In genomic region chr1:1109743-1110142, GRCh38 we compare ENCODE assay signal across 27 cellular contexts. TPM values are rescaled to one million over a fixed set of nuclear protein-coding genes. Genes with fewer than 3 reads are reported as not detected.
DNase-seq lines count a peak whose midpoint lies in the region; ATAC-seq, FAIRE-seq and TF ChIP-seq lines count a peak whose summit lies in the region.
"Had no signal": no experiment of that assay in that cellular context is flagged by ENCODE, and none has a peak within 500 bp of the region (broad histone marks: within the 10 kb centered on the region; RNA-seq: fewer than 3 reads in every experiment).

No MANE protein-coding gene starts in this region.

- no peak overlapping the region for H3K4me3 Mint-ChIP-seq in activated CD4-positive, alpha-beta memory T cell treated with anti-CD3 and anti-CD28 coated beads, Interleukin-2, amount 10 ng/mL, durations not matched to agents 7 days and 5 days
- H3K4me3 Mint-ChIP-seq: activated CD8-positive, alpha-beta memory T cell treated with anti-CD3 and anti-CD28 coated beads, Interleukin-2, amount 10 ng/mL, durations not matched to agents 7 days and 5 days; activated naive CD4-positive, alpha-beta T cell treated with anti-CD3 and anti-CD28 coated beads, Interleukin-2, amount 10 ng/mL, durations not matched to agents 7 days and 5 days; activated T-cell treated with anti-CD3 and anti-CD28 coated beads, Interleukin-2, amount 50 U/mL, for 72 hours; T-helper 17 cell had no signal

- H3K36me3 ChIP-seq in Panc1 (ENCODE audit: control insufficient read depth, insufficient read depth, low read length) = no peaks in the 10 kb centered on the region
- H3K36me3 ChIP-seq in kidney (ENCODE audit: control insufficient read depth in 1 of 2, insufficient read depth in 2 of 2, low read length in 2 of 2) = no peaks in the 10 kb centered on the region
- peaks cover 0 to 24% (median 10%) of the 10 kb centered on the region in 4 donors for H3K36me3 ChIP-seq in stomach
- H3K36me3 ChIP-seq in esophagus muscularis mucosa = peaks cover 0 to 18% (median 3%) of the 10 kb centered on the region in 4 donors
- H3K36me3 ChIP-seq: upper lobe of left lung had no signal

- no peak overlapping the region for H3K27ac ChIP-seq in Panc1 (ENCODE audit: low read length)
- H3K27ac ChIP-seq in kidney (ENCODE audit: low read depth in 2 of 2, low read length in 2 of 2) = no peak overlapping the region
- H3K27ac ChIP-seq in stomach = peak overlapping the region; percentile 27 to 58 (median 53)
- no peak overlapping the region for H3K27ac ChIP-seq in esophagus muscularis mucosa (replicated peaks in 1 of 4)
- H3K27ac ChIP-seq: 22Rv1, upper lobe of left lung, WERI-Rb-1 had no signal

- H3K36me3 Mint-ChIP-seq in activated CD4-positive, alpha-beta memory T cell treated with anti-CD3 and anti-CD28 coated beads, Interleukin-2, amount 10 ng/mL, durations not matched to agents 7 days and 5 days (ENCODE audit: low read depth) = peaks cover 42% of the 10 kb centered on the region

- peaks cover 24% of the 10 kb centered on the region for H3K9me3 Mint-ChIP-seq in activated CD4-positive, alpha-beta memory T cell treated with anti-CD3 and anti-CD28 coated beads, Interleukin-2, amount 10 ng/mL, durations not matched to agents 7 days and 5 days

- TF ChIP-seq CTCF in Panc1 (IDR thresholded peaks at IDR 0.05) (no peak), kidney (IDR thresholded peaks at IDR 0.05; ENCODE audit: borderline replicate concordance, extremely low read depth, insufficient read depth) (no peak), stomach (IDR thresholded peaks at IDR 0.05) (no peak), esophagus muscularis mucosa (IDR thresholded peaks at IDR 0.05) (no peak)

- intact Hi-C loops in Panc1 (cut with micrococcal nuclease; ENCODE audit: unreplicated experiment) = no loop called here
- intact Hi-C loops in kidney (cut with DNase I) = no loop called here
- intact Hi-C loops in stomach (cut with DNase I; ENCODE audit: low total_unique reads) = no loop called here
- intact Hi-C loops in esophagus muscularis mucosa (cut with DNase I) = loop anchor here (10.0 kb wide), 1 partner anchor 265 kb away; the partner anchor contains the start of gene AURKAIP1

- CTCF ChIA-PET in Panc1 (lab: Charles Lee) = no interaction called here
- CTCF ChIA-PET in activated CD4-positive, alpha-beta memory T cell treated with anti-CD3 and anti-CD28 coated beads, Interleukin-2, amount 10 ng/mL, durations not matched to agents 7 days and 5 days (lab: Charles Lee) = no interaction called here

- no peak for TF ChIP-seq POLR2A in stomach (IDR thresholded peaks at IDR 0.05)
- no peak for TF ChIP-seq POLR2A in esophagus muscularis mucosa (IDR thresholded peaks at IDR 0.05; ENCODE audit: low read depth)

- H3K27me3 ChIP-seq in Panc1 (ENCODE audit: control insufficient read depth, insufficient read depth, low read length) (no peaks in the 10 kb centered on the region), stomach (no peaks in the 10 kb centered on the region), esophagus muscularis mucosa (no peaks in the 10 kb centered on the region)
- H3K27me3 ChIP-seq: MG63, upper lobe of left lung had no signal

- POLR2A ChIA-PET in Panc1 (lab: Charles Lee) = no interaction called here
- POLR2A ChIA-PET in activated CD4-positive, alpha-beta memory T cell treated with anti-CD3 and anti-CD28 coated beads, Interleukin-2, amount 10 ng/mL, durations not matched to agents 7 days and 5 days (lab: Charles Lee) = no interaction called here

- H3K27ac Mint-ChIP-seq in activated CD4-positive, alpha-beta memory T cell treated with anti-CD3 and anti-CD28 coated beads, Interleukin-2, amount 10 ng/mL, durations not matched to agents 7 days and 5 days = no peak overlapping the region
- H3K27ac Mint-ChIP-seq: activated CD8-positive, alpha-beta memory T cell treated with anti-CD3 and anti-CD28 coated beads, Interleukin-2, amount 10 ng/mL, durations not matched to agents 7 days and 5 days; activated naive CD4-positive, alpha-beta T cell treated with anti-CD3 and anti-CD28 coated beads, Interleukin-2, amount 10 ng/mL, durations not matched to agents 7 days and 5 days; T-helper 17 cell had no signal

- H3K4me3 ChIP-seq in Panc1 (ENCODE audit: low read depth in 2 of 2, low read length in 2 of 2) = no peak overlapping the region
- H3K4me3 ChIP-seq in kidney (ENCODE audit: low read length in 2 of 2) = no peak overlapping the region
- H3K4me3 ChIP-seq in stomach = no peak overlapping the region
- H3K4me3 ChIP-seq in esophagus muscularis mucosa = no peak overlapping the region
- H3K4me3 ChIP-seq: MG63, upper lobe of left lung had no signal

- H3K4me1 Mint-ChIP-seq in activated CD4-positive, alpha-beta memory T cell treated with anti-CD3 and anti-CD28 coated beads, Interleukin-2, amount 10 ng/mL, durations not matched to agents 7 days and 5 days = peaks cover 10% of the 10 kb centered on the region

- in situ Hi-C loops in Panc1 (cut with HindIII; ENCODE audit: low pct_unique_long_range_greater_than_20kb, low sequenced_read_pairs) = no loop called here

- H3K9ac ChIP-seq in kidney (ENCODE audit: low read length in 2 of 2) = no peak overlapping the region
- H3K9ac ChIP-seq: SK-N-SH had no signal

- H3K27me3 Mint-ChIP-seq in activated CD4-positive, alpha-beta memory T cell treated with anti-CD3 and anti-CD28 coated beads, Interleukin-2, amount 10 ng/mL, durations not matched to agents 7 days and 5 days = no peaks in the 10 kb centered on the region
- H3K27me3 Mint-ChIP-seq: activated CD8-positive, alpha-beta memory T cell treated with anti-CD3 and anti-CD28 coated beads, Interleukin-2, amount 10 ng/mL, durations not matched to agents 7 days and 5 days; activated naive CD4-positive, alpha-beta T cell treated with anti-CD3 and anti-CD28 coated beads, Interleukin-2, amount 10 ng/mL, durations not matched to agents 7 days and 5 days; T-helper 17 cell had no signal

- H3K4me1 ChIP-seq in Panc1 (ENCODE audit: control insufficient read depth, insufficient read depth, low read length) = no peaks in the 10 kb centered on the region
- no peaks in the 10 kb centered on the region for H3K4me1 ChIP-seq in kidney (ENCODE audit: control insufficient read depth in 1 of 2, insufficient read depth in 1 of 2, low read depth in 1 of 2, low read length in 2 of 2)
- H3K4me1 ChIP-seq in stomach = peaks cover 2 to 17% (median 7%) of the 10 kb centered on the region in 4 donors
- H3K4me1 ChIP-seq in esophagus muscularis mucosa = peaks cover under 1 to 6% (median 5%) of the 10 kb centered on the region in 4 donors

- WGBS in stomach, 5 donors = 37 to 70% (median 46%) methylated on average over 14 of the region's 14 CpGs
- WGBS in esophagus muscularis mucosa = 87% methylated on average over 14 of the region's 14 CpGs

- H3K9me3 ChIP-seq in Panc1 (ENCODE audit: control insufficient read depth, insufficient read depth, low read depth, low read length) = peaks cover 7% of the 10 kb centered on the region; the same call in 1 of the 2 replicates
- H3K9me3 ChIP-seq in kidney (ENCODE audit: control insufficient read depth in 1 of 2, low read length in 2 of 2) = peaks cover 0 to 6% of the 10 kb centered on the region in 2 donors
- H3K9me3 ChIP-seq in stomach = peaks cover 0 to 8% (median 2%) of the 10 kb centered on the region in 4 donors
- peaks cover 0 to 4% (median 0%) of the 10 kb centered on the region in 4 donors for H3K9me3 ChIP-seq in esophagus muscularis mucosa
- H3K9me3 ChIP-seq: SK-N-SH, upper lobe of left lung had no signal

- DNase-seq in activated CD8-positive, alpha-beta memory T cell treated with anti-CD3 and anti-CD28 coated beads, Interleukin-2, amount 50 U/mL, for 4 hours = peak; percentile 11
- DNase-seq in activated CD8-positive, alpha-beta memory T cell treated with anti-CD3 and anti-CD28 coated beads for 24 hours = no peak
- DNase-seq in Panc1 (ENCODE audit: low read depth, low spot score) = no peak
- DNase-seq in kidney = peak; percentile 37
- DNase-seq in stomach = peak; percentile 77
- no peak for DNase-seq in activated CD4-positive, alpha-beta memory T cell treated with anti-CD3 and anti-CD28 coated beads, Interleukin-2, amount 10 ng/mL, durations not matched to agents 7 days and 5 days
- DNase-seq in SHP77 treated with DMSO at 0.1 percent for 48 hours (lab: John Stamatoyannopoulos, UW) = no peak
- DNase-seq in esophagus muscularis mucosa (ENCODE audit: extremely low spot score) = no peak
- DNase-seq: activated CD4-positive, alpha-beta T cell treated with anti-CD3 and anti-CD28 coated beads for 48 hours; activated CD8-positive, alpha-beta memory T cell treated with anti-CD3 and anti-CD28 coated beads, Interleukin-2, amount 10 ng/mL, durations not matched to agents 7 days and 5 days; activated naive CD4-positive, alpha-beta T cell treated with anti-CD3 and anti-CD28 coated beads, Interleukin-2, amount 10 ng/mL, durations not matched to agents 7 days and 5 days; activated T-cell treated with anti-CD3 and anti-CD28 coated beads, Interleukin-2, amount 50 U/mL, for 72 hours; amygdala; KG1; mesendoderm; MG63; NCI-H2029 treated with DMSO at 0.1 percent for 48 hours; NCI-H446; NCI-H774; SK-N-SH; T-helper 17 cell; upper lobe of left lung; WERI-Rb-1 had no signal

- no peak for ATAC-seq in Panc1
- ATAC-seq: activated CD8-positive, alpha-beta memory T cell treated with anti-CD3 and anti-CD28 coated beads, Interleukin-2, amount 10 ng/mL, durations not matched to agents 7 days and 5 days; activated T-cell treated with anti-CD3 and anti-CD28 coated beads, Interleukin-2, amount 50 U/mL, for 72 hours; HCT116; T-helper 17 cell had no signal

- BruUV-seq in Panc1 (replicated peaks; lab: Mats Ljungman, UMichigan) = TSS peak; percentile 20

- no peak for TF ChIP-seq EP300 in stomach (IDR thresholded peaks at IDR 0.05)
- TF ChIP-seq EP300 in esophagus muscularis mucosa (IDR thresholded peaks at IDR 0.05) = no peak

- FAIRE-seq in kidney (lab: Jason Lieb, UNC) = no peak

RNA-seq across cellular contexts. Expression of gene C1orf159, which starts 6.1 kb away (rescaled TPM):
- 28.8 TPM for total RNA-seq in Panc1 (2021; ENCODE audit: unreplicated experiment)
- polyA plus RNA-seq in Panc1 (2012; ENCODE audit: insufficient read length) = 25.8 TPM
- 14.8 TPM for total RNA-seq in kidney
- polyA plus RNA-seq in kidney (ENCODE audit: insufficient read depth, low read depth, low replicate concordance) = 8.6 TPM
- total RNA-seq in stomach = 10 to 100 TPM; 15.8 to 67.0 (median 33.8) TPM
- 10 to 100 TPM; 10.2 to 17.1 (median 12.8) TPM for polyA plus RNA-seq in stomach
- total RNA-seq in activated CD4-positive, alpha-beta memory T cell treated with anti-CD3 and anti-CD28 coated beads, Interleukin-2, amount 10 ng/mL, durations not matched to agents 7 days and 5 days = 10 to 100 TPM; 18.6 to 19.9 TPM
- 10 to 100 TPM in 1 of 4 donors, 1 to 10 TPM in 3; 4.2 to 11.9 (median 8.5) TPM for total RNA-seq in esophagus muscularis mucosa

RNA-seq across cellular contexts. Expression of gene RNF223, which starts 35.6 kb away (rescaled TPM):
- total RNA-seq in Panc1 (2021; ENCODE audit: unreplicated experiment) (0.08 TPM), kidney (2.3 TPM), stomach (1 to 10 TPM in 2 of 5 donors, not detected in 3; 1.4 to 5.9 TPM), esophagus muscularis mucosa (not detected)
- not detected for polyA plus RNA-seq in Panc1 (2012; ENCODE audit: insufficient read length)
- polyA plus RNA-seq in kidney (ENCODE audit: insufficient read depth, low read depth, low replicate concordance) (0.28 TPM), stomach (1 to 10 TPM; 3.2 to 8.1 (median 3.4) TPM)
- total RNA-seq in activated CD4-positive, alpha-beta memory T cell treated with anti-CD3 and anti-CD28 coated beads, Interleukin-2, amount 10 ng/mL, durations not matched to agents 7 days and 5 days = not detected
- total RNA-seq: activated CD8-positive, alpha-beta memory T cell treated with anti-CD3 and anti-CD28 coated beads, Interleukin-2, amount 10 ng/mL, durations not matched to agents 7 days and 5 days; HT1080; osteoblast; T-helper 17 cell had no signal
- polyA plus RNA-seq: SK-N-SH had no signal

Comparison
In these comparisons a context has a peak if more than half of its experiments do, and no peak if none do; other contexts are left out.
1. DNase-seq: peak in activated CD8-positive, alpha-beta memory T cell treated with anti-CD3 and anti-CD28 coated beads, Interleukin-2, amount 50 U/mL, for 4 hours (single experiment), kidney (single experiment) and stomach (single experiment); none in activated CD8-positive, alpha-beta memory T cell treated with anti-CD3 and anti-CD28 coated beads for 24 hours (single experiment), Panc1 (single experiment), activated CD4-positive, alpha-beta memory T cell treated with anti-CD3 and anti-CD28 coated beads, Interleukin-2, amount 10 ng/mL, durations not matched to agents 7 days and 5 days (single experiment), SHP77 treated with DMSO at 0.1 percent for 48 hours (single experiment) and esophagus muscularis mucosa (single experiment).
2. H3K27ac ChIP-seq: peak in stomach (5 of 5); none in Panc1 (single experiment), kidney (0 of 2) and esophagus muscularis mucosa (0 of 4).